ENCODE assay signal across 15 cellular contexts in the genomic region with DNA sequence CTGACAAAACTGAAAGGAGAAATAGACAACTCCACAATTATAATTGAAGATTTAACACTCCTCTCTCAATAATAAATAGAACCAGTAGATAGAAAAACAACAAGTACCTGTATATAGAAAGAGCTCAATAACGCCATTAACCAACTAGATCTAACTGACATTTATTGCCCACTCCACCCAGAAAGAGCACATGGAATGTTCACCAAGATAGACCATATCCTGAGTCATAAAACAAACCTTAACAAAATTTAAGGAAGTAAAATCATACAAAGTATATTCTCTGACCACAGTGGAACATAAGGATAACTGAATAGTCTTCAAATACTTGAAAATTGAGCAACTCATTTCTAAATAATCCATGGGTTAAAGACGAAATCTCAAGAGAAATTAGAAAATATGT. TPM values are rescaled to one million over a fixed set of nuclear protein-coding genes. Genes with fewer than 3 reads are reported as not detected.
DNase-seq lines count a peak whose midpoint lies in the region; ATAC-seq and TF ChIP-seq lines count a peak whose summit lies in the region.
"Had no signal": no experiment of that assay in that cellular context is flagged by ENCODE, and none has a peak within 500 bp of the region (broad histone marks: within the 10 kb centered on the region; RNA-seq: fewer than 3 reads in every experiment).

No MANE protein-coding gene starts in this region.

- H3K27me3 Mint-ChIP-seq in progenitor cell of endocrine pancreas, result peaks cover 10% of the 10 kb centered on the region

- peaks cover 10% of the 10 kb centered on the region for H3K4me1 ChIP-seq in PC-9 (replicated peaks; ENCODE audit: insufficient read depth)
- H3K4me1 ChIP-seq: Peyer's patch had no signal

- POLR2A ChIA-PET in PC-9 (lab: Charles Lee; ENCODE audit: unreplicated experiment), result no interaction called here

- H3K4me1 Mint-ChIP-seq in progenitor cell of endocrine pancreas (ENCODE audit: low read depth), result peaks cover 11% of the 10 kb centered on the region
- H3K4me1 Mint-ChIP-seq: H9 had no signal

- H3K9me3 Mint-ChIP-seq in progenitor cell of endocrine pancreas (ENCODE audit: low read depth), result peaks cover 15% of the 10 kb centered on the region

- peak overlapping the region; percentile 25 for H3K27ac Mint-ChIP-seq in progenitor cell of endocrine pancreas
- H3K27ac Mint-ChIP-seq: H9 had no signal

- ATAC-seq in HG03457 (IDR thresholded peaks at IDR 0.05; ENCODE audit: unreplicated experiment), result no peak
- ATAC-seq in GM18517 (IDR thresholded peaks at IDR 0.05; ENCODE audit: unreplicated experiment), result no peak
- ATAC-seq: Right ventricle myocardium inferior had no signal

- no peak overlapping the region for H3K4me3 Mint-ChIP-seq in progenitor cell of endocrine pancreas (ENCODE audit: low read depth)
- H3K4me3 Mint-ChIP-seq: H9 had no signal

- peaks cover 7% of the 10 kb centered on the region; the same call in 1 of the 2 replicates for H3F3A ChIP-seq in PC-9 (ENCODE audit: insufficient read depth, low read depth)

- BruUV-seq in PC-9 (replicated peaks; lab: Mats Ljungman, UMichigan), result no TSS peak

- H3K27me3 ChIP-seq in PC-9 (ENCODE audit: insufficient read depth, low read depth), result no peaks in the 10 kb centered on the region
- H3K27me3 ChIP-seq: Peyer's patch had no signal

- 0 out of 2 replicates have a peak overlapping the region, but pooled peaks have one; percentile 5 for H3K4me2 ChIP-seq in PC-9

- no peaks in the 10 kb centered on the region; the same call in 1 of the 2 replicates for H3K9me3 ChIP-seq in PC-9 (ENCODE audit: insufficient read depth, low read depth)
- H3K9me3 ChIP-seq: Peyer's patch had no signal

- no peaks in the 10 kb centered on the region for H3K36me3 ChIP-seq in PC-9 (ENCODE audit: low read depth)
- H3K36me3 ChIP-seq: Peyer's patch had no signal

- peak; percentile 69 for DNase-seq in HT-29 (ENCODE audit: low spot score)
- DNase-seq in NCI-H1417 treated with DMSO at 0.1 percent for 48 hours (lab: John Stamatoyannopoulos, UW), result peak; percentile 96
- peak in 1 of 2 experiments; percentile 52 for DNase-seq in PC-9
- no peak for DNase-seq in progenitor cell of endocrine pancreas (ENCODE audit: low spot score, unreplicated experiment)
- no peak for DNase-seq in central memory CD4-positive, alpha-beta T cell
- DNase-seq: H9; NCI-H1105; NCI-H1694 treated with DMSO at 0.1 percent for 48 hours; NK-92 treated with Interleukin-12 subunit alpha and Interleukin-12 subunit beta, amount 100 ng/mL, for 24 hours; Peyer's patch had no signal

- no peak overlapping the region for H3K4me3 ChIP-seq in PC-9
- H3K4me3 ChIP-seq: Peyer's patch, SK-N-MC had no signal

- no peaks in the 10 kb centered on the region for H3K79me2 ChIP-seq in PC-9 (ENCODE audit: low read depth)

- H3K36me3 Mint-ChIP-seq in progenitor cell of endocrine pancreas (ENCODE audit: insufficient read depth), result no peaks in the 10 kb centered on the region

- no peak overlapping the region; the same call in 1 of the 2 replicates for H2AFZ ChIP-seq in PC-9

- no peaks in the 10 kb centered on the region for H3K9me2 ChIP-seq in PC-9 (ENCODE audit: insufficient read depth)

- H3K27ac ChIP-seq in PC-9, result no peak overlapping the region
- H3K27ac ChIP-seq: C4-2B, Peyer's patch, SK-N-MC had no signal

- TF ChIP-seq CTCF in PC-9 (conservative IDR thresholded peaks at IDR 0.05) (no peak), progenitor cell of endocrine pancreas (IDR thresholded peaks at IDR 0.05; ENCODE audit: unreplicated experiment) (no peak)

- intact Hi-C loops in PC-9 (cut with micrococcal nuclease; ENCODE audit: unreplicated experiment), result no loop called here

- CTCF ChIA-PET in PC-9 (lab: Charles Lee), result no interaction called here

- H4K20me1 ChIP-seq in PC-9 (ENCODE audit: insufficient read depth), result no peaks in the 10 kb centered on the region

RNA-seq across cellular contexts. Expression of gene KBTBD12, which starts 25.1 kb away (rescaled TPM):
- not detected in 2 replicates for total RNA-seq in HT-29 (2014; rRNA removed; shearing (Covaris generic))
- total RNA-seq in PC-9 (2021) (0.80 and 1.1 TPM in 2 replicates), progenitor cell of endocrine pancreas (0.29 and 0.40 TPM in 2 replicates)
- total RNA-seq: H9 had no signal

Comparison
In these comparisons a context has a peak if more than half of its experiments do, and no peak if none do; other contexts are left out.
1. DNase-seq: peak in HT-29 (single experiment) and NCI-H1417 treated with DMSO at 0.1 percent for 48 hours (single experiment); none in progenitor cell of endocrine pancreas (single experiment) and central memory CD4-positive, alpha-beta T cell (single experiment).